Comparison of ENCODE assay signal across 16 cellular contexts in genomic region chr5:59661306-59661705, GRCh38.
A peak's percentile ranks its signal among the peaks of the same experiment; 100 is the strongest.
DNase-seq lines count a peak whose midpoint lies in the region; ATAC-seq and TF ChIP-seq lines count a peak whose summit lies in the region.
"Had no signal": no experiment of that assay in that cellular context is flagged by ENCODE, and none has a peak within 500 bp of the region (broad histone marks: within the 10 kb centered on the region; RNA-seq: fewer than 3 reads in every experiment).

No MANE protein-coding gene starts in this region.

- TF ChIP-seq CTCF in PC-3 (conservative IDR thresholded peaks at IDR 0.05; ENCODE audit: low read depth, low read length) (no peak), hepatocyte (IDR thresholded peaks at IDR 0.05; ENCODE audit: poor library complexity) (no peak)

- CTCF ChIA-PET in PC-3 (lab: Charles Lee), result interaction anchor here (0.5 to 2.9 kb wide), 5 partner anchors 77 to 155 kb away, joined by 3 to 9 read pairs (median 5); no protein-coding TSS in a partner anchor

- H3K9me3 ChIP-seq in PC-3 (ENCODE audit: low read length) (no peaks in the 10 kb centered on the region), hepatocyte (ENCODE audit: low read depth) (no peaks in the 10 kb centered on the region), skeletal muscle satellite cell (replicated peaks; ENCODE audit: low read length) (no peaks in the 10 kb centered on the region)
- H3K9me3 ChIP-seq: prostate gland, tibial nerve had no signal

- H3K9me2 ChIP-seq in PC-3 (replicated peaks; ENCODE audit: low read length) (no peaks in the 10 kb centered on the region), hepatocyte (replicated peaks; ENCODE audit: insufficient read depth) (no peaks in the 10 kb centered on the region)

- peak overlapping the region; percentile 57; the same call in 1 of the 2 replicates for H3K4me2 ChIP-seq in PC-3 (ENCODE audit: low read length)
- no peak overlapping the region for H3K4me2 ChIP-seq in hepatocyte
- H3K4me2 ChIP-seq in skeletal muscle satellite cell (ENCODE audit: low read length), result no peak overlapping the region

- BruUV-seq in PC-3 (replicated peaks; lab: Mats Ljungman, UMichigan), result no TSS peak

- DNase-seq in HCEC 1CT (peak; percentile 60), PC-3 (peak; percentile 40), hepatocyte (ENCODE audit: low spot score) (no peak), AG20443 (ENCODE audit: low spot score) (no peak), NCI-H510A (lab: John Stamatoyannopoulos, UW) (no peak), caudate nucleus (lab: John Stamatoyannopoulos, UW) (no peak), SKM-1 treated with dmso at 0.1 percent for 144 hours (lab: John Stamatoyannopoulos, UW; ENCODE audit: unreplicated experiment) (no peak)
- DNase-seq: activated CD4-positive, CD25-positive, alpha-beta regulatory T cell; activated naive CD4-positive, alpha-beta T cell treated with Interleukin-2 at 50 U/mL for 16 hours; CD4-positive, alpha-beta T cell; effector memory CD8-positive, alpha-beta T cell; NCI-H1105 treated with DMSO at 0.1 percent for 48 hours; stimulated activated CD4-positive, alpha-beta T cell treated with anti-CD3 and anti-CD28 coated beads, Interleukin-2, amount 100 ng/mL, for 24 hours had no signal

- H3F3A ChIP-seq in PC-3 (ENCODE audit: low read length, unreplicated experiment), result no peaks in the 10 kb centered on the region

- H3K36me3 ChIP-seq in PC-3 (ENCODE audit: low read depth, low read length), result no peaks in the 10 kb centered on the region
- H3K36me3 ChIP-seq in hepatocyte (replicated peaks; ENCODE audit: insufficient read depth, low read depth), result no peaks in the 10 kb centered on the region
- H3K36me3 ChIP-seq in skeletal muscle satellite cell (ENCODE audit: insufficient read depth, low read length), result no peaks in the 10 kb centered on the region
- H3K36me3 ChIP-seq: prostate gland, tibial nerve had no signal

- H3K4me3 ChIP-seq in PC-3 (ENCODE audit: low read length) (no peak overlapping the region), hepatocyte (no peak overlapping the region), skeletal muscle satellite cell (ENCODE audit: low read length) (no peak overlapping the region)
- H3K4me3 ChIP-seq: prostate gland, tibial nerve had no signal

- peak; percentile 61 for ATAC-seq in PC-3
- ATAC-seq: effector memory CD8-positive, alpha-beta T cell had no signal

- H3K9ac ChIP-seq in PC-3 (ENCODE audit: low read length) (peak overlapping the region; percentile 45), skeletal muscle satellite cell (ENCODE audit: low read depth, low read length) (peak overlapping the region; percentile 16)

- H3K27ac ChIP-seq in PC-3 (ENCODE audit: low read length) (peak overlapping the region; percentile 68), hepatocyte (peak overlapping the region; percentile 54), caudate nucleus (ENCODE audit: low read depth, low read length) (no peak overlapping the region)
- H3K27ac ChIP-seq: tibial nerve had no signal

- peaks cover 23% of the 10 kb centered on the region for H3K4me1 ChIP-seq in PC-3 (ENCODE audit: insufficient read depth, low read length)
- H3K4me1 ChIP-seq in hepatocyte (ENCODE audit: insufficient read depth), result peaks cover 8% of the 10 kb centered on the region
- H3K4me1 ChIP-seq in skeletal muscle satellite cell (ENCODE audit: control insufficient read depth, insufficient read depth, low read length), result peaks cover 11% of the 10 kb centered on the region
- H3K4me1 ChIP-seq: prostate gland had no signal

- POLR2A ChIA-PET in PC-3 (lab: Charles Lee; ENCODE audit: unreplicated experiment), result interaction anchor here (0.5 to 0.6 kb wide), 2 partner anchors 74 to 155 kb away, joined by 3 read pairs; no protein-coding TSS in a partner anchor

- H3K27me3 ChIP-seq in PC-3 (ENCODE audit: low read length) (no peaks in the 10 kb centered on the region), hepatocyte (no peaks in the 10 kb centered on the region), skeletal muscle satellite cell (ENCODE audit: control insufficient read depth, insufficient read depth, low read length) (no peaks in the 10 kb centered on the region)
- H3K27me3 ChIP-seq: tibial nerve had no signal

- 96% methylated on average over 1 of the region's 1 CpG for WGBS in hepatocyte (ENCODE audit: low lambda C conversion rate, missing lambda C conversion rate)

- H4K20me1 ChIP-seq in PC-3 (ENCODE audit: low read length) (no peaks in the 10 kb centered on the region), hepatocyte (ENCODE audit: insufficient read depth, poor library complexity, severe bottlenecking) (no peaks in the 10 kb centered on the region)

- intact Hi-C loops in PC-3 (cut with micrococcal nuclease), result loop anchor here (2.0 to 10.0 kb wide), 3 partner anchors 71 to 769 kb away; no protein-coding TSS in a partner anchor

- no peaks in the 10 kb centered on the region for H3K79me2 ChIP-seq in PC-3 (ENCODE audit: low read length)
- no peaks in the 10 kb centered on the region for H3K79me2 ChIP-seq in hepatocyte

- H2AFZ ChIP-seq in PC-3 (ENCODE audit: low read length) (no peak overlapping the region), hepatocyte (no peak overlapping the region)

Comparison
In these comparisons a context has a peak if more than half of its experiments do, and no peak if none do; other contexts are left out.
1. DNase-seq: peak in HCEC 1CT (single experiment) and PC-3 (single experiment); none in hepatocyte (single experiment), AG20443 (single experiment), NCI-H510A (single experiment), caudate nucleus (0 of 61) and SKM-1 treated with dmso at 0.1 percent for 144 hours (single experiment).